ENCODE assay signal across 13 cellular contexts in the genomic region with DNA sequence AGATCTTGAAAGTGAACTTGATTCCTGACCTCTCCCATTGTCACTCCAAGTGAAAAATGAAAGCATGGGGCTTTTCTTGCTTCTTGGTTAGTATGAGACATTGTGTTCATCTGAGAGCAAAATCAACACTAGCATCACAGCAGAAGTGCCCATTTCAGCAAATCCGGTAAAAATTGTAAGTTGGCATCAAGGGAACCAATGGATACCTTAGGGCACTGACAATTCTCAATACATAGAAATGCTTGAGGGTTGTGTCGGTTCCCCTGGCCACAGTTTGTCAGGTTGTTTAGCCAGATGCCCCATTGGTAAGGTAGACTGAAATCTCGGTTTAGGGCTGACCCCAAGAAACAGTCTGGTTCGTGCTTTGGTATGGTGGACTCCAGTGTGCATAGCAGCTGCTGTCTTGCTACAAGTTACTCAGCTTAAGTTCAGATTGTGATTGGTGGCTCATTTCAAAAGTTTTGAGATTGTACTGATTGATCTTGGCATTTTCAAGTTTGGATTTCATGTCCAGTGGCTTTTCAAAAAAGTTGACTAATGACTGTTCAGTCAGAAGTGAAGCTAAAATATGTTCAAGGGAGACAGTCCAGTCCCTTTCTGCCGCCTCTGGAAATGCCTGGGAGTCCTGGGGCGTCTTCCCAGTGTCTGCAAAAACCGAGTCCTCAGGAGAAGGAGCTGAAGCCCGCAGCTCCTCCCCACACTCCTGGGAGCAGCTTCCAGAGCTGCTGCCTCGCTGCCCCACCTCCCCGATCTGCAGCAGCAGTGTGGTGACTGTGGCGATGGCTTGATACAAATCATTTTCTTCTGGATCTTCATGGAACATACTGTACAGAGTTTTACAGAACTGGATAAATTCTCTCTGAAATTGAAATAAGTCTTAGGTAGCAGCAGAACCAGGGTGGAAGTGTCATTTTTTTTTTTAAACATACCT. TPM values are rescaled to one million over a fixed set of nuclear protein-coding genes. Genes with fewer than 3 reads are reported as not detected.
A peak's percentile ranks its signal among the peaks of the same experiment; 100 is the strongest.
DNase-seq lines count a peak whose midpoint lies in the region; ATAC-seq and TF ChIP-seq lines count a peak whose summit lies in the region.
"Had no signal": no experiment of that assay in that cellular context is flagged by ENCODE, and none has a peak within 500 bp of the region (broad histone marks: within the 10 kb centered on the region; RNA-seq: fewer than 3 reads in every experiment).

No MANE protein-coding gene starts in this region.

- no peaks in the 10 kb centered on the region for H3K9me3 ChIP-seq in CD8-positive, alpha-beta memory T cell (ENCODE audit: low read length)
- H3K9me3 ChIP-seq: gastroesophageal sphincter had no signal

- no peak overlapping the region for H3K4me3 ChIP-seq in CD8-positive, alpha-beta memory T cell (ENCODE audit: low read length)
- H3K4me3 ChIP-seq: gastroesophageal sphincter had no signal

- peaks cover 48% of the 10 kb centered on the region for H3K36me3 ChIP-seq in CD8-positive, alpha-beta memory T cell (ENCODE audit: insufficient read depth, low read length)

- peaks cover 51 to 77% (median 67%) of the 10 kb centered on the region in 3 donors for H3K4me1 Mint-ChIP-seq in CD8-positive, alpha-beta memory T cell
- peaks cover 46% of the 10 kb centered on the region for H3K4me1 Mint-ChIP-seq in WTC11

- in situ Hi-C loops in GM18951 (cut with MboI; ENCODE audit: low sequenced_read_pairs, unreplicated experiment), result no loop called here

- no peak for TF ChIP-seq CTCF in WTC11 (IDR thresholded peaks at IDR 0.05)

- no peak overlapping the region for H3K4me3 Mint-ChIP-seq in CD8-positive, alpha-beta memory T cell
- no peak overlapping the region for H3K4me3 Mint-ChIP-seq in WTC11
- H3K4me3 Mint-ChIP-seq: central memory CD8-positive, alpha-beta T cell had no signal

- intact Hi-C loops in head of caudate nucleus (cut with DNase I), result no loop called here

- peak; percentile 15 for TF ChIP-seq POLR2A in GM18951 (IDR thresholded peaks at IDR 0.05; ENCODE audit: extremely low read depth, insufficient read depth, insufficient read length)

- peaks cover 23% of the 10 kb centered on the region for H3K4me1 ChIP-seq in CD8-positive, alpha-beta memory T cell (ENCODE audit: insufficient read depth, low read length)

- no peaks in the 10 kb centered on the region for H3K9me3 Mint-ChIP-seq in CD8-positive, alpha-beta memory T cell
- no peaks in the 10 kb centered on the region for H3K9me3 Mint-ChIP-seq in WTC11
- H3K9me3 Mint-ChIP-seq: central memory CD8-positive, alpha-beta T cell had no signal

- peak; percentile 56 for ATAC-seq in WTC11
- ATAC-seq in HG03571 (IDR thresholded peaks at IDR 0.05; ENCODE audit: unreplicated experiment), result no peak
- ATAC-seq in left lobe of liver, result no peak
- ATAC-seq: gastroesophageal sphincter, sciatic nerve had no signal

- POLR2A ChIA-PET in CD8-positive, alpha-beta memory T cell (lab: Charles Lee), result no interaction called here
- POLR2A ChIA-PET in WTC11 (lab: Charles Lee), result interaction anchor here (0.6 to 1.4 kb wide), 5 partner anchors 18 to 245 kb away, joined by 3 read pairs; a partner anchor contains a TSS

- no peak for DNase-seq in CD8-positive, alpha-beta memory T cell
- DNase-seq in WTC11 (ENCODE audit: low spot score), result no peak
- DNase-seq in head of caudate nucleus, result peak in 24 of 42 donors; percentile 12 to 72 (median 34)
- no peak for DNase-seq in left lobe of liver (ENCODE audit: low spot score)
- no peak for DNase-seq in central memory CD4-positive, alpha-beta T cell
- no peak for DNase-seq in superior temporal gyrus (ENCODE audit: extremely low spot score)
- DNase-seq: NCI-H1694 treated with DMSO at 0.1 percent for 48 hours, SHP77 treated with DMSO at 0.1 percent for 48 hours had no signal

- H3K27ac Mint-ChIP-seq in CD8-positive, alpha-beta memory T cell, result peak overlapping the region in 6 of 8 donors; percentile 14 to 79 (median 72)
- peak overlapping the region; percentile 57 for H3K27ac Mint-ChIP-seq in WTC11

- CTCF ChIA-PET in CD8-positive, alpha-beta memory T cell (lab: Charles Lee), result interaction anchor here (0.8 to 1.7 kb wide), 3 partner anchors 13 to 198 kb away, joined by 3 to 4 read pairs (median 3); no protein-coding TSS in a partner anchor
- CTCF ChIA-PET in WTC11 (lab: Charles Lee), result interaction anchor here (0.5 to 2.0 kb wide), 9 partner anchors 21 to 397 kb away, joined by 3 to 8 read pairs (median 3); a partner anchor contains a TSS

- peaks cover 0 to 84% (median 20%) of the 10 kb centered on the region in 3 donors for H3K36me3 Mint-ChIP-seq in CD8-positive, alpha-beta memory T cell
- H3K36me3 Mint-ChIP-seq in WTC11, result peaks cover 90% of the 10 kb centered on the region

- H3K27ac ChIP-seq in CD8-positive, alpha-beta memory T cell (ENCODE audit: low read depth, low read length), result no peak overlapping the region

- H3K27me3 ChIP-seq in CD8-positive, alpha-beta memory T cell (ENCODE audit: insufficient read depth, low read length, poor library complexity, severe bottlenecking), result no peaks in the 10 kb centered on the region
- H3K27me3 ChIP-seq: gastroesophageal sphincter had no signal

- no peaks in the 10 kb centered on the region for H3K27me3 Mint-ChIP-seq in CD8-positive, alpha-beta memory T cell
- H3K27me3 Mint-ChIP-seq in WTC11 (ENCODE audit: low read depth), result no peaks in the 10 kb centered on the region
- H3K27me3 Mint-ChIP-seq: central memory CD8-positive, alpha-beta T cell had no signal

TF ChIP-seq in WTC11, 78 proteins besides CTCF, POLR2A, EP300 and RAD21 (continues in another document):
- no peak for TF ChIP-seq NFYB (CRISPR knock-in tag; conservative IDR thresholded peaks at IDR 0.05; ENCODE audit: low read depth)
- no peak for TF ChIP-seq SP1 (CRISPR knock-in tag; conservative IDR thresholded peaks at IDR 0.05)
- TF ChIP-seq CBFB (CRISPR knock-in tag; IDR thresholded peaks at IDR 0.05; ENCODE audit: low read depth), result no peak
- no peak for TF ChIP-seq SOX15 (CRISPR knock-in tag; IDR thresholded peaks at IDR 0.05)
- TF ChIP-seq, protein P1, sequence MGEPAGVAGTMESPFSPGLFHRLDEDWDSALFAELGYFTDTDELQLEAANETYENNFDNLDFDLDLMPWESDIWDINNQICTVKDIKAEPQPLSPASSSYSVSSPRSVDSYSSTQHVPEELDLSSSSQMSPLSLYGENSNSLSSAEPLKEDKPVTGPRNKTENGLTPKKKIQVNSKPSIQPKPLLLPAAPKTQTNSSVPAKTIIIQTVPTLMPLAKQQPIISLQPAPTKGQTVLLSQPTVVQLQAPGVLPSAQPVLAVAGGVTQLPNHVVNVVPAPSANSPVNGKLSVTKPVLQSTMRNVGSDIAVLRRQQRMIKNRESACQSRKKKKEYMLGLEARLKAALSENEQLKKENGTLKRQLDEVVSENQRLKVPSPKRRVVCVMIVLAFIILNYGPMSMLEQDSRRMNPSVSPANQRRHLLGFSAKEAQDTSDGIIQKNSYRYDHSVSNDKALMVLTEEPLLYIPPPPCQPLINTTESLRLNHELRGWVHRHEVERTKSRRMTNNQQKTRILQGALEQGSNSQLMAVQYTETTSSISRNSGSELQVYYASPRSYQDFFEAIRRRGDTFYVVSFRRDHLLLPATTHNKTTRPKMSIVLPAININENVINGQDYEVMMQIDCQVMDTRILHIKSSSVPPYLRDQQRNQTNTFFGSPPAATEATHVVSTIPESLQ (CRISPR knock-in tag; IDR thresholded peaks at IDR 0.05), result no peak
- TF ChIP-seq, protein P2, sequence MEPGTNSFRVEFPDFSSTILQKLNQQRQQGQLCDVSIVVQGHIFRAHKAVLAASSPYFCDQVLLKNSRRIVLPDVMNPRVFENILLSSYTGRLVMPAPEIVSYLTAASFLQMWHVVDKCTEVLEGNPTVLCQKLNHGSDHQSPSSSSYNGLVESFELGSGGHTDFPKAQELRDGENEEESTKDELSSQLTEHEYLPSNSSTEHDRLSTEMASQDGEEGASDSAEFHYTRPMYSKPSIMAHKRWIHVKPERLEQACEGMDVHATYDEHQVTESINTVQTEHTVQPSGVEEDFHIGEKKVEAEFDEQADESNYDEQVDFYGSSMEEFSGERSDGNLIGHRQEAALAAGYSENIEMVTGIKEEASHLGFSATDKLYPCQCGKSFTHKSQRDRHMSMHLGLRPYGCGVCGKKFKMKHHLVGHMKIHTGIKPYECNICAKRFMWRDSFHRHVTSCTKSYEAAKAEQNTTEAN (CRISPR knock-in tag; IDR thresholded peaks at IDR 0.05), result no peak
- TF ChIP-seq, protein P3, sequence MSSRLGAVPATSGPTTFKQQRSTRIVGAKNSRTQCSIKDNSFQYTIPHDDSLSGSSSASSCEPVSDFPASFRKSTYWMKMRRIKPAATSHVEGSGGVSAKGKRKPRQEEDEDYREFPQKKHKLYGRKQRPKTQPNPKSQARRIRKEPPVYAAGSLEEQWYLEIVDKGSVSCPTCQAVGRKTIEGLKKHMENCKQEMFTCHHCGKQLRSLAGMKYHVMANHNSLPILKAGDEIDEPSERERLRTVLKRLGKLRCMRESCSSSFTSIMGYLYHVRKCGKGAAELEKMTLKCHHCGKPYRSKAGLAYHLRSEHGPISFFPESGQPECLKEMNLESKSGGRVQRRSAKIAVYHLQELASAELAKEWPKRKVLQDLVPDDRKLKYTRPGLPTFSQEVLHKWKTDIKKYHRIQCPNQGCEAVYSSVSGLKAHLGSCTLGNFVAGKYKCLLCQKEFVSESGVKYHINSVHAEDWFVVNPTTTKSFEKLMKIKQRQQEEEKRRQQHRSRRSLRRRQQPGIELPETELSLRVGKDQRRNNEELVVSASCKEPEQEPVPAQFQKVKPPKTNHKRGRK (CRISPR knock-in tag; IDR thresholded peaks at IDR 0.05; ENCODE audit: borderline replicate concordance), result no peak
- no peak for TF ChIP-seq ZNF317 (CRISPR knock-in tag; IDR thresholded peaks at IDR 0.05; ENCODE audit: borderline replicate concordance, low read depth)
- TF ChIP-seq ZNF219 (CRISPR knock-in tag; IDR thresholded peaks at IDR 0.05; ENCODE audit: borderline replicate concordance), result no peak
- no peak for TF ChIP-seq JAZF1 (CRISPR knock-in tag; IDR thresholded peaks at IDR 0.05)
- TF ChIP-seq, protein P4, sequence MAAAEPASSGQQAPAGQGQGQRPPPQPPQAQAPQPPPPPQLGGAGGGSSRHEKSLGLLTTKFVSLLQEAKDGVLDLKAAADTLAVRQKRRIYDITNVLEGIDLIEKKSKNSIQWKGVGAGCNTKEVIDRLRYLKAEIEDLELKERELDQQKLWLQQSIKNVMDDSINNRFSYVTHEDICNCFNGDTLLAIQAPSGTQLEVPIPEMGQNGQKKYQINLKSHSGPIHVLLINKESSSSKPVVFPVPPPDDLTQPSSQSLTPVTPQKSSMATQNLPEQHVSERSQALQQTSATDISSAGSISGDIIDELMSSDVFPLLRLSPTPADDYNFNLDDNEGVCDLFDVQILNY (CRISPR knock-in tag; IDR thresholded peaks at IDR 0.05), result no peak

RNA-seq across cellular contexts. Expression of a gene that starts 5.6 kb away (rescaled TPM):
- 1,000 to 10,000 TPM; 1,340 to 1,381 TPM for total RNA-seq in CD8-positive, alpha-beta memory T cell
- polyA plus RNA-seq in CD8-positive, alpha-beta memory T cell, result 4,796 TPM
- total RNA-seq in WTC11 (2021) (1,590 to 1,874 TPM (median 1,822 TPM) in 3 replicates), left lobe of liver (410 TPM)

Comparison
In these comparisons a context has a peak if more than half of its experiments do, and no peak if none do; other contexts are left out.
1. DNase-seq: peak in head of caudate nucleus (24 of 42); none in CD8-positive, alpha-beta memory T cell (0 of 5), WTC11 (single experiment), left lobe of liver (single experiment), central memory CD4-positive, alpha-beta T cell (single experiment) and superior temporal gyrus (single experiment).